Comparison of ENCODE assay signal across 17 cellular contexts in the genomic region with DNA sequence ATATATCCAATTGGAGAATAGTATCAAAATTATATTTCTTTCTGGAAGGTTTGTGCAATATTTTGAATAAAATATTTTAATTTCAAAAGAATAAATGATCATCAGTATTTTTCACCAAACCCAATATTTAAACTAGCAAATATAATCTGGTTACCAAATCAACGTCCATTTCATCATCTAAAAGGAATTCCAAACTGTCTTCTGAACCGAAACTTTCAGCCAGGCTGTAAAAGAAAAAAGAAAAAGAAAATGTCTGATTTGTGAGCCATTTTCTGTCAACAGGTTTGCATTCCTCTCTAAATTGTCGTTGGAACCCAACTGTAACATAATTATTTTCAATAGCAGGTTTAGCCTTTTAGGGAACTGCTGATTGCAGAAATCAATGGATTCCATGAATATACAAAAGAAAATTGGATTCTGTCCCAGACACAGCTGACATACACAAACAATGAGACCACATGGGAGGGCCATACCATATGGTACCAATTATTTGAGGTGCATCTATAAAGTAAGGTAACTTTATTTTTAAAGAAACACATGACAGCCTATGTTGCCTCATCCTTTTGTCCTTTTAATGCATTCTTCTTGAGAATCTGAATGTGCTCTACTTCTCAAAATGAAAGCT. TPM values are rescaled to one million over a fixed set of nuclear protein-coding genes. Genes with fewer than 3 reads are reported as not detected.
DNase-seq lines count a peak whose midpoint lies in the region; ATAC-seq, FAIRE-seq and TF ChIP-seq lines count a peak whose summit lies in the region.
"Had no signal": no experiment of that assay in that cellular context is flagged by ENCODE, and none has a peak within 500 bp of the region (broad histone marks: within the 10 kb centered on the region; RNA-seq: fewer than 3 reads in every experiment).

No MANE protein-coding gene starts in this region.

- peak overlapping the region; percentile 8 for H2AFZ ChIP-seq in fibroblast of lung (ENCODE audit: low read length)

- no peak for TF ChIP-seq CTCF in HFF-Myc (IDR thresholded peaks at IDR 0.05; ENCODE audit: low read depth, low read length, missing control alignments)
- no peak for TF ChIP-seq CTCF in fibroblast of lung (conservative IDR thresholded peaks at IDR 0.05 in 1 of 2, IDR thresholded peaks at IDR 0.05 in 1 of 2; ENCODE audit: low read depth in 1 of 2, low read length in 2 of 2)

- H3K79me2 ChIP-seq in fibroblast of lung (ENCODE audit: control insufficient read depth, insufficient read depth, low read length) = no peaks in the 10 kb centered on the region

- no peaks in the 10 kb centered on the region for H4K20me1 ChIP-seq in fibroblast of lung (ENCODE audit: control insufficient read depth, extremely low read depth, insufficient read depth, low read length)

- H3K36me3 ChIP-seq in fibroblast of lung (ENCODE audit: control insufficient read depth, insufficient read depth, low read length) = no peaks in the 10 kb centered on the region
- H3K36me3 ChIP-seq: right lobe of liver had no signal

- H3K9me3 ChIP-seq in fibroblast of lung (ENCODE audit: control insufficient read depth, insufficient read depth, low read depth, low read length) = no peaks in the 10 kb centered on the region
- H3K9me3 ChIP-seq: right lobe of liver, testis had no signal

- H3K4me1 ChIP-seq in fibroblast of lung (ENCODE audit: control insufficient read depth, extremely low read depth, insufficient read depth, low read length) = peaks cover 5% of the 10 kb centered on the region
- H3K4me1 ChIP-seq: right lobe of liver, testis had no signal

- peak; percentile 26 for DNase-seq in HFF-Myc (ENCODE audit: extremely low read depth, low read depth)
- DNase-seq in NCI-H69 (lab: John Stamatoyannopoulos, UW) = peak; percentile 98
- peak; percentile 40 to 45 for DNase-seq in fibroblast of lung (ENCODE audit: low read depth in 2 of 2)
- DNase-seq in RCC 7860 (ENCODE audit: low spot score) = no peak
- DNase-seq in MV-4-11 (lab: John Stamatoyannopoulos, UW) = no peak
- DNase-seq: activated CD4-positive, CD25-positive, alpha-beta regulatory T cell; activated CD8-positive, alpha-beta memory T cell treated with anti-CD3 and anti-CD28 coated beads, Interleukin-2, amount 50 U/mL, for 4 hours; activated naive CD4-positive, alpha-beta T cell treated with anti-CD3 and anti-CD28 coated beads, Interleukin-2, amount 10 ng/mL, durations not matched to agents 7 days and 5 days; effector memory CD4-positive, alpha-beta T cell; islet precursor cell; right lobe of liver; stimulated activated CD4-positive, alpha-beta T cell treated with anti-CD3 and anti-CD28 coated beads, Interleukin-4, amount 100 ng/mL, for 1 hour; testis had no signal

- ATAC-seq in GM18909 (IDR thresholded peaks at IDR 0.05; ENCODE audit: poor library complexity, unreplicated experiment) (no peak), GM18511 (IDR thresholded peaks at IDR 0.05; ENCODE audit: unreplicated experiment) (no peak)
- ATAC-seq: right lobe of liver had no signal

- no peak overlapping the region for H3K27ac ChIP-seq in fibroblast of lung (ENCODE audit: insufficient read depth, low read length)
- H3K27ac ChIP-seq: right lobe of liver, RWPE1, testis had no signal

- H3K27me3 ChIP-seq in fibroblast of lung (ENCODE audit: control insufficient read depth, insufficient read depth, low read length) = no peaks in the 10 kb centered on the region
- H3K27me3 ChIP-seq: right lobe of liver, testis had no signal

- peak overlapping the region; percentile 72 for H3K4me2 ChIP-seq in fibroblast of lung (ENCODE audit: extremely low read depth, insufficient read depth, low read length)

- H3K4me3 ChIP-seq in HFF-Myc (replicated peaks; ENCODE audit: low read depth, low read length) = no peak overlapping the region
- H3K4me3 ChIP-seq in fibroblast of lung (replicated peaks in 1 of 4; ENCODE audit: control extremely low read depth in 1 of 4, insufficient read depth in 1 of 4, low read depth in 3 of 4, low read length in 4 of 4) = peak overlapping the region in 1 of 4 experiments; percentile 6
- H3K4me3 ChIP-seq: right lobe of liver, testis had no signal

- peak; percentile 70 for FAIRE-seq in A204.1 (lab: Jason Lieb, UNC)
- FAIRE-seq in RCC 7860 (lab: Jason Lieb, UNC) = no peak

- no peak overlapping the region for H3K9ac ChIP-seq in fibroblast of lung (ENCODE audit: insufficient read depth, low read length)

RNA-seq across cellular contexts. Expression of a gene that starts 22.7 kb away (rescaled TPM):
- total RNA-seq in fibroblast of lung = 11.3 and 14.2 TPM in 2 replicates
- polyA plus RNA-seq in fibroblast of lung = 25.0 and 35.2 TPM in 2 replicates
- 61.2 and 71.8 TPM in 2 replicates for polyA plus RNA-seq in fibroblast of lung (2012)
- polyA minus RNA-seq in fibroblast of lung (ENCODE audit: low replicate concordance) = 6.0 and 6.4 TPM in 2 replicates

Comparison
In these comparisons a context has a peak if more than half of its experiments do, and no peak if none do; other contexts are left out.
1. DNase-seq: peak in HFF-Myc (single experiment), NCI-H69 (single experiment) and fibroblast of lung (2 of 2); none in RCC 7860 (single experiment) and MV-4-11 (single experiment).